Comparison of ENCODE assay signal across 1 cellular context in the genomic region with DNA sequence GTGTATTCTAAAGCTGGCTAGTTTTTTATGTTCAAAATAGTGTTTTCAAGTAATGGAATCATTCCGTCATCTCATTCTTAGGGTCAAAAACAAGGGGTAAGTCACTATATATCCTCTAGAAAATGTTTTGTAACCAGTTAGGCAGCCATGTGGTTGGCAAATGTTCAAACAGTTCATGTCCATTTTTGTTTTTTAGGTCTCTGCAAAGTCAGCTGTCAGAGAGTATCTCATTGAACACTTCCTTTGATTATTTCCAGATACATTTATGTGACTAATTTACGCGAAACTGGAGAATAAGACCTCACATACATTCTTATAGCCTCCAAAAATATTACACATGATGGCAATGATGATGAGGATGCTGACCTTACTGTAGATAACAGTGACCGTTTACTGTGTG.
TF ChIP-seq lines count a peak whose summit lies in the region.

No MANE protein-coding gene starts in this region.

TF ChIP-seq in WTC11, 78 proteins besides CTCF, POLR2A, EP300 and RAD21:
- TF ChIP-seq, protein P1, sequence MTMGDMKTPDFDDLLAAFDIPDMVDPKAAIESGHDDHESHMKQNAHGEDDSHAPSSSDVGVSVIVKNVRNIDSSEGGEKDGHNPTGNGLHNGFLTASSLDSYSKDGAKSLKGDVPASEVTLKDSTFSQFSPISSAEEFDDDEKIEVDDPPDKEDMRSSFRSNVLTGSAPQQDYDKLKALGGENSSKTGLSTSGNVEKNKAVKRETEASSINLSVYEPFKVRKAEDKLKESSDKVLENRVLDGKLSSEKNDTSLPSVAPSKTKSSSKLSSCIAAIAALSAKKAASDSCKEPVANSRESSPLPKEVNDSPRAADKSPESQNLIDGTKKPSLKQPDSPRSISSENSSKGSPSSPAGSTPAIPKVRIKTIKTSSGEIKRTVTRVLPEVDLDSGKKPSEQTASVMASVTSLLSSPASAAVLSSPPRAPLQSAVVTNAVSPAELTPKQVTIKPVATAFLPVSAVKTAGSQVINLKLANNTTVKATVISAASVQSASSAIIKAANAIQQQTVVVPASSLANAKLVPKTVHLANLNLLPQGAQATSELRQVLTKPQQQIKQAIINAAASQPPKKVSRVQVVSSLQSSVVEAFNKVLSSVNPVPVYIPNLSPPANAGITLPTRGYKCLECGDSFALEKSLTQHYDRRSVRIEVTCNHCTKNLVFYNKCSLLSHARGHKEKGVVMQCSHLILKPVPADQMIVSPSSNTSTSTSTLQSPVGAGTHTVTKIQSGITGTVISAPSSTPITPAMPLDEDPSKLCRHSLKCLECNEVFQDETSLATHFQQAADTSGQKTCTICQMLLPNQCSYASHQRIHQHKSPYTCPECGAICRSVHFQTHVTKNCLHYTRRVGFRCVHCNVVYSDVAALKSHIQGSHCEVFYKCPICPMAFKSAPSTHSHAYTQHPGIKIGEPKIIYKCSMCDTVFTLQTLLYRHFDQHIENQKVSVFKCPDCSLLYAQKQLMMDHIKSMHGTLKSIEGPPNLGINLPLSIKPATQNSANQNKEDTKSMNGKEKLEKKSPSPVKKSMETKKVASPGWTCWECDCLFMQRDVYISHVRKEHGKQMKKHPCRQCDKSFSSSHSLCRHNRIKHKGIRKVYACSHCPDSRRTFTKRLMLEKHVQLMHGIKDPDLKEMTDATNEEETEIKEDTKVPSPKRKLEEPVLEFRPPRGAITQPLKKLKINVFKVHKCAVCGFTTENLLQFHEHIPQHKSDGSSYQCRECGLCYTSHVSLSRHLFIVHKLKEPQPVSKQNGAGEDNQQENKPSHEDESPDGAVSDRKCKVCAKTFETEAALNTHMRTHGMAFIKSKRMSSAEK (CRISPR knock-in tag; IDR thresholded peaks at IDR 0.05; ENCODE audit: borderline replicate concordance): no peak
- TF ChIP-seq OVOL2 (CRISPR knock-in tag; IDR thresholded peaks at IDR 0.05; ENCODE audit: borderline replicate concordance): no peak
- TF ChIP-seq ZNF121 (CRISPR knock-in tag; IDR thresholded peaks at IDR 0.05): no peak
- TF ChIP-seq, protein P2, sequence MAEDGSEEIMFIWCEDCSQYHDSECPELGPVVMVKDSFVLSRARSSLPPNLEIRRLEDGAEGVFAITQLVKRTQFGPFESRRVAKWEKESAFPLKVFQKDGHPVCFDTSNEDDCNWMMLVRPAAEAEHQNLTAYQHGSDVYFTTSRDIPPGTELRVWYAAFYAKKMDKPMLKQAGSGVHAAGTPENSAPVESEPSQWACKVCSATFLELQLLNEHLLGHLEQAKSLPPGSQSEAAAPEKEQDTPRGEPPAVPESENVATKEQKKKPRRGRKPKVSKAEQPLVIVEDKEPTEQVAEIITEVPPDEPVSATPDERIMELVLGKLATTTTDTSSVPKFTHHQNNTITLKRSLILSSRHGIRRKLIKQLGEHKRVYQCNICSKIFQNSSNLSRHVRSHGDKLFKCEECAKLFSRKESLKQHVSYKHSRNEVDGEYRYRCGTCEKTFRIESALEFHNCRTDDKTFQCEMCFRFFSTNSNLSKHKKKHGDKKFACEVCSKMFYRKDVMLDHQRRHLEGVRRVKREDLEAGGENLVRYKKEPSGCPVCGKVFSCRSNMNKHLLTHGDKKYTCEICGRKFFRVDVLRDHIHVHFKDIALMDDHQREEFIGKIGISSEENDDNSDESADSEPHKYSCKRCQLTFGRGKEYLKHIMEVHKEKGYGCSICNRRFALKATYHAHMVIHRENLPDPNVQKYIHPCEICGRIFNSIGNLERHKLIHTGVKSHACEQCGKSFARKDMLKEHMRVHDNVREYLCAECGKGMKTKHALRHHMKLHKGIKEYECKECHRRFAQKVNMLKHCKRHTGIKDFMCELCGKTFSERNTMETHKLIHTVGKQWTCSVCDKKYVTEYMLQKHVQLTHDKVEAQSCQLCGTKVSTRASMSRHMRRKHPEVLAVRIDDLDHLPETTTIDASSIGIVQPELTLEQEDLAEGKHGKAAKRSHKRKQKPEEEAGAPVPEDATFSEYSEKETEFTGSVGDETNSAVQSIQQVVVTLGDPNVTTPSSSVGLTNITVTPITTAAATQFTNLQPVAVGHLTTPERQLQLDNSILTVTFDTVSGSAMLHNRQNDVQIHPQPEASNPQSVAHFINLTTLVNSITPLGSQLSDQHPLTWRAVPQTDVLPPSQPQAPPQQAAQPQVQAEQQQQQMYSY (CRISPR knock-in tag; IDR thresholded peaks at IDR 0.05): no peak
- TF ChIP-seq, protein P3, sequence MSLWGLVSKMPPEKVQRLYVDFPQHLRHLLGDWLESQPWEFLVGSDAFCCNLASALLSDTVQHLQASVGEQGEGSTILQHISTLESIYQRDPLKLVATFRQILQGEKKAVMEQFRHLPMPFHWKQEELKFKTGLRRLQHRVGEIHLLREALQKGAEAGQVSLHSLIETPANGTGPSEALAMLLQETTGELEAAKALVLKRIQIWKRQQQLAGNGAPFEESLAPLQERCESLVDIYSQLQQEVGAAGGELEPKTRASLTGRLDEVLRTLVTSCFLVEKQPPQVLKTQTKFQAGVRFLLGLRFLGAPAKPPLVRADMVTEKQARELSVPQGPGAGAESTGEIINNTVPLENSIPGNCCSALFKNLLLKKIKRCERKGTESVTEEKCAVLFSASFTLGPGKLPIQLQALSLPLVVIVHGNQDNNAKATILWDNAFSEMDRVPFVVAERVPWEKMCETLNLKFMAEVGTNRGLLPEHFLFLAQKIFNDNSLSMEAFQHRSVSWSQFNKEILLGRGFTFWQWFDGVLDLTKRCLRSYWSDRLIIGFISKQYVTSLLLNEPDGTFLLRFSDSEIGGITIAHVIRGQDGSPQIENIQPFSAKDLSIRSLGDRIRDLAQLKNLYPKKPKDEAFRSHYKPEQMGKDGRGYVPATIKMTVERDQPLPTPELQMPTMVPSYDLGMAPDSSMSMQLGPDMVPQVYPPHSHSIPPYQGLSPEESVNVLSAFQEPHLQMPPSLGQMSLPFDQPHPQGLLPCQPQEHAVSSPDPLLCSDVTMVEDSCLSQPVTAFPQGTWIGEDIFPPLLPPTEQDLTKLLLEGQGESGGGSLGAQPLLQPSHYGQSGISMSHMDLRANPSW (CRISPR knock-in tag; conservative IDR thresholded peaks at IDR 0.05; ENCODE audit: low read depth): no peak
- TF ChIP-seq, protein P4, sequence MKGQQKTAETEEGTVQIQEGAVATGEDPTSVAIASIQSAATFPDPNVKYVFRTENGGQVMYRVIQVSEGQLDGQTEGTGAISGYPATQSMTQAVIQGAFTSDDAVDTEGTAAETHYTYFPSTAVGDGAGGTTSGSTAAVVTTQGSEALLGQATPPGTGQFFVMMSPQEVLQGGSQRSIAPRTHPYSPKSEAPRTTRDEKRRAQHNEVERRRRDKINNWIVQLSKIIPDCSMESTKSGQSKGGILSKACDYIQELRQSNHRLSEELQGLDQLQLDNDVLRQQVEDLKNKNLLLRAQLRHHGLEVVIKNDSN (CRISPR knock-in tag; IDR thresholded peaks at IDR 0.05): no peak
- TF ChIP-seq, protein P5, sequence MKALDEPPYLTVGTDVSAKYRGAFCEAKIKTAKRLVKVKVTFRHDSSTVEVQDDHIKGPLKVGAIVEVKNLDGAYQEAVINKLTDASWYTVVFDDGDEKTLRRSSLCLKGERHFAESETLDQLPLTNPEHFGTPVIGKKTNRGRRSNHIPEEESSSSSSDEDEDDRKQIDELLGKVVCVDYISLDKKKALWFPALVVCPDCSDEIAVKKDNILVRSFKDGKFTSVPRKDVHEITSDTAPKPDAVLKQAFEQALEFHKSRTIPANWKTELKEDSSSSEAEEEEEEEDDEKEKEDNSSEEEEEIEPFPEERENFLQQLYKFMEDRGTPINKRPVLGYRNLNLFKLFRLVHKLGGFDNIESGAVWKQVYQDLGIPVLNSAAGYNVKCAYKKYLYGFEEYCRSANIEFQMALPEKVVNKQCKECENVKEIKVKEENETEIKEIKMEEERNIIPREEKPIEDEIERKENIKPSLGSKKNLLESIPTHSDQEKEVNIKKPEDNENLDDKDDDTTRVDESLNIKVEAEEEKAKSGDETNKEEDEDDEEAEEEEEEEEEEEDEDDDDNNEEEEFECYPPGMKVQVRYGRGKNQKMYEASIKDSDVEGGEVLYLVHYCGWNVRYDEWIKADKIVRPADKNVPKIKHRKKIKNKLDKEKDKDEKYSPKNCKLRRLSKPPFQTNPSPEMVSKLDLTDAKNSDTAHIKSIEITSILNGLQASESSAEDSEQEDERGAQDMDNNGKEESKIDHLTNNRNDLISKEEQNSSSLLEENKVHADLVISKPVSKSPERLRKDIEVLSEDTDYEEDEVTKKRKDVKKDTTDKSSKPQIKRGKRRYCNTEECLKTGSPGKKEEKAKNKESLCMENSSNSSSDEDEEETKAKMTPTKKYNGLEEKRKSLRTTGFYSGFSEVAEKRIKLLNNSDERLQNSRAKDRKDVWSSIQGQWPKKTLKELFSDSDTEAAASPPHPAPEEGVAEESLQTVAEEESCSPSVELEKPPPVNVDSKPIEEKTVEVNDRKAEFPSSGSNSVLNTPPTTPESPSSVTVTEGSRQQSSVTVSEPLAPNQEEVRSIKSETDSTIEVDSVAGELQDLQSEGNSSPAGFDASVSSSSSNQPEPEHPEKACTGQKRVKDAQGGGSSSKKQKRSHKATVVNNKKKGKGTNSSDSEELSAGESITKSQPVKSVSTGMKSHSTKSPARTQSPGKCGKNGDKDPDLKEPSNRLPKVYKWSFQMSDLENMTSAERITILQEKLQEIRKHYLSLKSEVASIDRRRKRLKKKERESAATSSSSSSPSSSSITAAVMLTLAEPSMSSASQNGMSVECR (CRISPR knock-in tag; IDR thresholded peaks at IDR 0.05; ENCODE audit: borderline replicate concordance): no peak
- TF ChIP-seq ZNF416 (CRISPR knock-in tag; IDR thresholded peaks at IDR 0.05): no peak
- no peak for TF ChIP-seq ZNF138 (CRISPR knock-in tag; conservative IDR thresholded peaks at IDR 0.05)
- no peak for TF ChIP-seq CBFB (CRISPR knock-in tag; IDR thresholded peaks at IDR 0.05; ENCODE audit: low read depth)
- TF ChIP-seq GABPB1 (CRISPR knock-in tag; IDR thresholded peaks at IDR 0.05): no peak
- TF ChIP-seq, protein P6, sequence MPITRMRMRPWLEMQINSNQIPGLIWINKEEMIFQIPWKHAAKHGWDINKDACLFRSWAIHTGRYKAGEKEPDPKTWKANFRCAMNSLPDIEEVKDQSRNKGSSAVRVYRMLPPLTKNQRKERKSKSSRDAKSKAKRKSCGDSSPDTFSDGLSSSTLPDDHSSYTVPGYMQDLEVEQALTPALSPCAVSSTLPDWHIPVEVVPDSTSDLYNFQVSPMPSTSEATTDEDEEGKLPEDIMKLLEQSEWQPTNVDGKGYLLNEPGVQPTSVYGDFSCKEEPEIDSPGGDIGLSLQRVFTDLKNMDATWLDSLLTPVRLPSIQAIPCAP (CRISPR knock-in tag; IDR thresholded peaks at IDR 0.05): no peak
- TF ChIP-seq, protein P7, sequence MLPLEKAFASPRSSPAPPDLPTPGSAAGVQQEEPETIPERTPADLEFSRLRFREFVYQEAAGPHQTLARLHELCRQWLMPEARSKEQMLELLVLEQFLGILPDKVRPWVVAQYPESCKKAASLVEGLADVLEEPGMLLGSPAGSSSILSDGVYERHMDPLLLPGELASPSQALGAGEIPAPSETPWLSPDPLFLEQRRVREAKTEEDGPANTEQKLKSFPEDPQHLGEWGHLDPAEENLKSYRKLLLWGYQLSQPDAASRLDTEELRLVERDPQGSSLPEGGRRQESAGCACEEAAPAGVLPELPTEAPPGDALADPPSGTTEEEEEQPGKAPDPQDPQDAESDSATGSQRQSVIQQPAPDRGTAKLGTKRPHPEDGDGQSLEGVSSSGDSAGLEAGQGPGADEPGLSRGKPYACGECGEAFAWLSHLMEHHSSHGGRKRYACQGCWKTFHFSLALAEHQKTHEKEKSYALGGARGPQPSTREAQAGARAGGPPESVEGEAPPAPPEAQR (CRISPR knock-in tag; IDR thresholded peaks at IDR 0.05): no peak
- TF ChIP-seq NFYB (CRISPR knock-in tag; conservative IDR thresholded peaks at IDR 0.05; ENCODE audit: low read depth): no peak
- TF ChIP-seq TEAD1 (CRISPR knock-in tag; IDR thresholded peaks at IDR 0.05): no peak
